20 cellular contexts compared by ENCODE assay signal in the genomic region with DNA sequence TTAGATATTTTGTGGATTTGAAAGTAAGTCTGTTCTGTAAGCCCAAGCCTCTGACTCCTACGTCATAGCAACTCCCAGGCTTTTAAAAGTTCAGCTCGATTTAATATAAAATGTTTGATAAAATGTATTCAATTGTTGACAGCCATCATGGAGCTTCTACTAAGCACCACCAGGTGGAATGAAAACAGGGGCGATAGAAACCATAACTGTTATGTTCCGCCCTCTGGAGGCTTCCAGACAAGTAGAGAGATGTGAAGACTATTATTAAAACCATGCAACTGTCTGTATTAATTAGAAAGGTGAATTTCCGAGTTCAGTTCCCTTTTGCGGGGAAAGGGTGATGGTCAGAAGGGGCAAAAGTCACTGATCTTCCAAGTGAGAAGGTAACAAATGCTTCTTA.
"Had no signal": no experiment of that assay in that cellular context is flagged by ENCODE, and none has a peak within 500 bp of the region (broad histone marks: within the 10 kb centered on the region; RNA-seq: fewer than 3 reads in every experiment).

No MANE protein-coding gene starts in this region.

- H3K36me3 Mint-ChIP-seq: naive thymus-derived CD8-positive, alpha-beta T cell; stimulated activated naive B cell treated with anti-CD40 and anti-IgM and Interleukin-4, amounts not matched to agents 10 μg/mL and 1 μg/mL and 100 μg/mL, for 72 hours had no signal

- H3K4me1 ChIP-seq: gastrocnemius medialis, lower lobe of right lung, prostate gland, upper lobe of right lung had no signal

- H3K27ac Mint-ChIP-seq: effector memory CD8-positive, alpha-beta T cell; naive thymus-derived CD8-positive, alpha-beta T cell; nephron progenitor cell; stimulated activated naive B cell treated with anti-CD40 and anti-IgM and Interleukin-4, amounts not matched to agents 10 μg/mL and 1 μg/mL and 100 μg/mL, for 72 hours; stimulated activated naive CD8-positive, alpha-beta T cell treated with anti-CD3 and anti-CD28 coated beads, Interleukin-15, Interleukin-2, amounts not matched to agents 100 ng/mL and 50 ng/mL, for 24 hours had no signal

- H3K27me3 ChIP-seq: right atrium auricular region, spleen, tibial nerve, uterus had no signal

- H3K4me3 ChIP-seq: gastrocnemius medialis, lower lobe of right lung, prostate gland, right atrium auricular region, skin epidermis, spleen, thoracic aorta, tibial nerve, upper lobe of right lung, uterus had no signal

- H3K27me3 Mint-ChIP-seq: stimulated activated naive B cell treated with anti-CD40 and anti-IgM and Interleukin-4, amounts not matched to agents 10 μg/mL and 1 μg/mL and 100 μg/mL, for 72 hours; stimulated activated naive CD8-positive, alpha-beta T cell treated with anti-CD3 and anti-CD28 coated beads, Interleukin-15, Interleukin-2, amounts not matched to agents 100 ng/mL and 50 ng/mL, for 24 hours had no signal

- H3K4me1 Mint-ChIP-seq: naive thymus-derived CD8-positive, alpha-beta T cell; stimulated activated naive B cell treated with anti-CD40 and anti-IgM and Interleukin-4, amounts not matched to agents 10 μg/mL and 1 μg/mL and 100 μg/mL, for 72 hours had no signal

- DNase-seq: cortex of kidney; effector memory CD8-positive, alpha-beta T cell; gastrocnemius medialis; head of caudate nucleus; left ventricle myocardium superior; lower lobe of right lung; naive thymus-derived CD8-positive, alpha-beta T cell; nephron progenitor cell; nucleus accumbens; spleen; stimulated activated CD4-positive, alpha-beta T cell treated with anti-CD3 and anti-CD28 coated beads, Interleukin-4, amount 100 ng/mL, for 4 hours; stimulated activated naive B cell treated with anti-CD40 and anti-IgM and Interleukin-4, amounts not matched to agents 10 μg/mL and 1 μg/mL and 100 μg/mL, for 72 hours; upper lobe of right lung; uterus had no signal

- H3K27ac ChIP-seq: gastrocnemius medialis, lower lobe of right lung, prostate gland, right atrium auricular region, skin epidermis, spleen, thoracic aorta, tibial nerve, upper lobe of right lung, uterus had no signal

- H3K9me3 Mint-ChIP-seq: effector memory CD8-positive, alpha-beta T cell; nephron progenitor cell; stimulated activated naive CD8-positive, alpha-beta T cell treated with anti-CD3 and anti-CD28 coated beads, Interleukin-15, Interleukin-2, amounts not matched to agents 100 ng/mL and 50 ng/mL, for 24 hours had no signal

- H3K4me3 Mint-ChIP-seq: effector memory CD8-positive, alpha-beta T cell; naive thymus-derived CD8-positive, alpha-beta T cell; nephron progenitor cell; stimulated activated naive B cell treated with anti-CD40 and anti-IgM and Interleukin-4, amounts not matched to agents 10 μg/mL and 1 μg/mL and 100 μg/mL, for 72 hours; stimulated activated naive CD8-positive, alpha-beta T cell treated with anti-CD3 and anti-CD28 coated beads, Interleukin-15, Interleukin-2, amounts not matched to agents 100 ng/mL and 50 ng/mL, for 24 hours had no signal

- H3K9me3 ChIP-seq: gastrocnemius medialis, lower lobe of right lung, prostate gland, right atrium auricular region, spleen, thoracic aorta, tibial nerve, upper lobe of right lung, uterus had no signal

- ATAC-seq: effector memory CD8-positive, alpha-beta T cell; gastrocnemius medialis; left ventricle myocardium superior; lower lobe of right lung; naive thymus-derived CD8-positive, alpha-beta T cell; stimulated activated naive B cell treated with anti-CD40 and anti-IgM and Interleukin-4, amounts not matched to agents 10 μg/mL and 1 μg/mL and 100 μg/mL, for 72 hours; upper lobe of right lung had no signal

- H3K36me3 ChIP-seq: gastrocnemius medialis, lower lobe of right lung, prostate gland, right atrium auricular region, spleen, thoracic aorta, tibial nerve, upper lobe of right lung, uterus had no signal
